ENCODE assay signal across 1 cellular context in the genomic region with DNA sequence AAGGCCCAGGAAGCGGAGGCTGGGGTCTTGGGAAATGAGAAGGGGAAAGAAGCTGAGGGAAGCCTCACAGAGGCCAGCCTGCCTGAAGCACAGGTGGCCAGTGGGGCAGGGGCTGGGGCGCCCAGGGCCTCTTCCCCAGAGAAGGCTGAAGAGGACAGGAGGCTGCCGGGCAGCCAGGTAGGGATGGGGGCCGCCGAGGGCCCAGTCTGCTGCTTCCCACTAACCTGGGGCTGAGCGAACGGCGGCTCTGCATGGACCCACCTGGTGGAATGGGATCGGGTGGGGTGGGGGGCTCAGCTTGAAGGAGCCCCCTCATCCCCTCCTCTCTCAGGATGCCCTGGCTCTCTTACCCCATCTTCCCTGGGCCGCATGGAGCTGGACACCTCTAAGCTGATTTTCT.
TF ChIP-seq lines count a peak whose summit lies in the region.

No MANE protein-coding gene starts in this region.

TF ChIP-seq in K562, 482 proteins besides CTCF, POLR2A, EP300 and RAD21:
- TF ChIP-seq POLR2G (IDR thresholded peaks at IDR 0.05; ENCODE audit: low read depth, low read length), result peak; percentile 56; the same call in 1 of the 2 replicates
- TF ChIP-seq RBFOX2 (IDR thresholded peaks at IDR 0.05; ENCODE audit: low read depth, low read length), result peak; percentile 66
- TF ChIP-seq EGR1 (conservative IDR thresholded peaks at IDR 0.05), result no peak
